ENCODE assay signal across 9 cellular contexts in genomic region chr11:57499983-57500461, GRCh38. TPM values are rescaled to one million over a fixed set of nuclear protein-coding genes. Genes with fewer than 3 reads are reported as not detected.
DNase-seq lines count a peak whose midpoint lies in the region; TF ChIP-seq lines count a peak whose summit lies in the region.
"Had no signal": no experiment of that assay in that cellular context is flagged by ENCODE, and none has a peak within 500 bp of the region (broad histone marks: within the 10 kb centered on the region; RNA-seq: fewer than 3 reads in every experiment).

No MANE protein-coding gene starts in this region.

- TF ChIP-seq CTCF in left ventricle myocardium inferior (IDR thresholded peaks at IDR 0.05; ENCODE audit: borderline replicate concordance) (no peak), breast epithelium (IDR thresholded peaks at IDR 0.05) (no peak), mesothelial cell of epicardium (IDR thresholded peaks at IDR 0.05; ENCODE audit: unreplicated experiment) (no peak)

- H3K36me3 ChIP-seq in left ventricle myocardium inferior = peaks cover 11% of the 10 kb centered on the region
- no peaks in the 10 kb centered on the region for H3K36me3 ChIP-seq in breast epithelium
- no peaks in the 10 kb centered on the region for H3K36me3 ChIP-seq in urinary bladder (ENCODE audit: insufficient read depth)

- 17% methylated on average over 12 of the region's 12 CpGs for WGBS in urinary bladder

- H3K9me3 Mint-ChIP-seq in mesothelial cell of epicardium = no peaks in the 10 kb centered on the region

- H3K27ac ChIP-seq in left ventricle myocardium inferior (replicated peaks) (peak overlapping the region; percentile 92), breast epithelium (peak overlapping the region; percentile 69 to 82), urinary bladder (ENCODE audit: low read depth) (peak overlapping the region; percentile 44)

- H3K9me3 ChIP-seq in left ventricle myocardium inferior (replicated peaks) (no peaks in the 10 kb centered on the region), breast epithelium (no peaks in the 10 kb centered on the region)

- H3K27me3 ChIP-seq in left ventricle myocardium inferior (ENCODE audit: low read depth) = no peaks in the 10 kb centered on the region
- H3K27me3 ChIP-seq in breast epithelium = no peaks in the 10 kb centered on the region

- no peaks in the 10 kb centered on the region for H3K27me3 Mint-ChIP-seq in mesothelial cell of epicardium (ENCODE audit: low read depth)

- no peak overlapping the region for H3K27ac Mint-ChIP-seq in mesothelial cell of epicardium

- H3K4me3 ChIP-seq in left ventricle myocardium inferior (peak overlapping the region; percentile 55), breast epithelium (peak overlapping the region; percentile 14 to 58 (median 44)), urinary bladder (ENCODE audit: low read depth, low read length) (no peak overlapping the region)

- DNase-seq in left ventricle myocardium inferior (no peak), cardiac septum (ENCODE audit: low spot score) (no peak), breast epithelium (ENCODE audit: low spot score in 2 of 2) (no peak), mesothelial cell of epicardium (ENCODE audit: low spot score in 2 of 2, unreplicated experiment in 2 of 2) (no peak), Kasumi-1 (lab: John Stamatoyannopoulos, UW) (no peak)
- DNase-seq in activated effector memory CD4-positive, alpha-beta T cell treated with Interleukin-2 at 50 U/mL for 16 hours = no peak
- no peak for DNase-seq in stimulated activated naive CD4-positive, alpha-beta T cell (lab: John Stamatoyannopoulos, UW)
- DNase-seq: NCI-H2107 had no signal

- TF ChIP-seq POLR2A in breast epithelium (IDR thresholded peaks at IDR 0.05) = no peak

- H3K4me1 Mint-ChIP-seq in mesothelial cell of epicardium = peaks cover 12% of the 10 kb centered on the region

- peak overlapping the region; percentile 62 for H3K4me3 Mint-ChIP-seq in mesothelial cell of epicardium

- peaks cover 42% of the 10 kb centered on the region for H3K4me1 ChIP-seq in left ventricle myocardium inferior
- no peaks in the 10 kb centered on the region for H3K4me1 ChIP-seq in breast epithelium
- H3K4me1 ChIP-seq in urinary bladder (ENCODE audit: insufficient read depth) = no peaks in the 10 kb centered on the region

- no peaks in the 10 kb centered on the region for H3K36me3 Mint-ChIP-seq in mesothelial cell of epicardium

- intact Hi-C loops in left ventricle myocardium inferior (cut with micrococcal nuclease) (no loop called here), cardiac septum (cut with DNase I) (loop anchor here (10.0 kb wide), 1 partner anchor 145 kb away; the partner anchor contains the start of gene YPEL4), breast epithelium (cut with DNase I; ENCODE audit: low total_unique reads) (no loop called here)

RNA-seq across cellular contexts. Expression of gene SLC43A1, which starts 15.5 kb away (rescaled TPM):
- total RNA-seq in left ventricle myocardium inferior (4.3 TPM), cardiac septum (2.0 TPM), breast epithelium (10 to 100 TPM; 12.0 to 23.4 (median 13.4) TPM), mesothelial cell of epicardium (2.1 to 3.3 TPM (median 2.8 TPM) in 3 replicates), urinary bladder (16.8 TPM)
- 33.0 TPM for polyA plus RNA-seq in urinary bladder

RNA-seq across cellular contexts. Expression of gene TIMM10, which starts 30.5 kb away (rescaled TPM):
- 61.0 TPM for total RNA-seq in left ventricle myocardium inferior
- 71.6 TPM for total RNA-seq in cardiac septum
- total RNA-seq in breast epithelium = 10 to 100 TPM; 37.2 to 56.4 (median 45.9) TPM
- 41.7 to 46.3 TPM (median 44.0 TPM) in 3 replicates for total RNA-seq in mesothelial cell of epicardium
- 14.3 TPM for total RNA-seq in urinary bladder
- polyA plus RNA-seq in urinary bladder = 40.7 TPM

RNA-seq across cellular contexts. Expression of gene SMTNL1, which starts 37.4 kb away (rescaled TPM):
- not detected for total RNA-seq in left ventricle myocardium inferior
- not detected for total RNA-seq in cardiac septum
- not detected for total RNA-seq in breast epithelium
- total RNA-seq in mesothelial cell of epicardium = not detected in 3 replicates
- 0.16 TPM for total RNA-seq in urinary bladder
- not detected for polyA plus RNA-seq in urinary bladder

RNA-seq across cellular contexts. Expression of gene RTN4RL2, which starts 39.7 kb away (rescaled TPM):
- total RNA-seq in left ventricle myocardium inferior = 1.3 TPM
- 0.73 TPM for total RNA-seq in cardiac septum
- total RNA-seq in breast epithelium = 1 to 10 TPM in 2 of 3 donors, under 1 TPM in 1; 0.32 to 2.3 (median 1.8) TPM
- total RNA-seq in mesothelial cell of epicardium = 0.38 to 0.63 TPM (median 0.53 TPM) in 3 replicates
- 0.58 TPM for total RNA-seq in urinary bladder
- polyA plus RNA-seq in urinary bladder = 1.4 TPM
